Comparison of ENCODE assay signal across 8 cellular contexts in the genomic region with DNA sequence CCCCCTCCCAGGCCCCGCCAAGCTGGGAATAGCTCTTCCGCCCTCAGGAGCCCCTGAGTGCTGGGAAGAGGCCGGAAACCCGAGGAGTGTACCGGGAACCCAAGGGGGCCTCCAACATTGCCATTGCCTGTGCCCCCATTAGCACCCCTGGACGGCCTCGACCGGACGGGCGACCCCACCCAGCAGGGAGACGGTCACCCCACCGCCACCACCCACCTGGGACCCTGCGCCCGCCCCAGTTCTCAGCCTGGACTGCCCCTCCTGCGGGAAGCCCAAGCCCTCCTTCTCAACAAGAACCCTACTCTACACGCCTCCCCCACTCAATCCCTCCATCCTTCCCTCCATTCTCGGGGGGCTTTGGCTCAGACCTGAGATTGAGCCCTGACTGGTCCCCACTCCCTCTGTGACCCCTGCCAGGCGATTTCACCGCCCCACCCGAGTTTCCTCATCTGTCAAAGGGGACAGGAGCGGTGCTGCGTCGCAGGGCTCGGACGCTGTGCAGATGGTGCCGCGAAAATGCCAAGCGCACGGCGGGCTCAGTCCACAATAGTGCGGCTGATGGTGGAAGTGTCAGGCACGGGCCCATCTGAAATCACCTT. TPM values are rescaled to one million over a fixed set of nuclear protein-coding genes. Genes with fewer than 3 reads are reported as not detected.
DNase-seq lines count a peak whose midpoint lies in the region; ATAC-seq and TF ChIP-seq lines count a peak whose summit lies in the region.

No MANE protein-coding gene starts in this region.

- no peaks in the 10 kb centered on the region for H3K36me3 ChIP-seq in CD8-positive, alpha-beta T cell (ENCODE audit: insufficient read depth, low read length)
- H3K36me3 ChIP-seq in OCI-LY1 (ENCODE audit: insufficient read depth, low read length) (peaks cover 8% of the 10 kb centered on the region; the same call in 1 of the 2 replicates), endocrine pancreas (ENCODE audit: control insufficient read depth, insufficient read depth, low read length) (no peaks in the 10 kb centered on the region), osteoblast (ENCODE audit: insufficient read depth, low read length) (no peaks in the 10 kb centered on the region)

- H3K27ac ChIP-seq in CD8-positive, alpha-beta T cell (ENCODE audit: low read depth, low read length): peak overlapping the region; percentile 41
- H3K27ac ChIP-seq in OCI-LY1 (ENCODE audit: low read depth, low read length, poor library complexity, severe bottlenecking): peak overlapping the region; percentile 91
- peak overlapping the region; percentile 21 for H3K27ac ChIP-seq in osteoblast (ENCODE audit: low read depth, low read length)

- peaks cover 57% of the 10 kb centered on the region for H3K79me2 ChIP-seq in OCI-LY1 (ENCODE audit: insufficient read depth, low read length)
- peaks cover 61% of the 10 kb centered on the region for H3K79me2 ChIP-seq in osteoblast (ENCODE audit: insufficient read depth, low read length)

- peaks cover 62% of the 10 kb centered on the region for H3K4me1 Mint-ChIP-seq in CD8-positive, alpha-beta T cell (ENCODE audit: low read depth)

- no peaks in the 10 kb centered on the region for H3K27me3 ChIP-seq in CD8-positive, alpha-beta T cell (ENCODE audit: insufficient read depth, low read length)
- H3K27me3 ChIP-seq in OCI-LY1 (ENCODE audit: insufficient read depth, low read length): no peaks in the 10 kb centered on the region
- H3K27me3 ChIP-seq in endocrine pancreas (ENCODE audit: control insufficient read depth, insufficient read depth, low read length): no peaks in the 10 kb centered on the region
- no peaks in the 10 kb centered on the region for H3K27me3 ChIP-seq in osteoblast (ENCODE audit: insufficient read depth, low read length)

- intact Hi-C loops in CD8-positive, alpha-beta T cell (cut with DNase I, micrococcal nuclease): loop anchor here in 1 of 2 experiments (5.0 kb wide), 2 partner anchors 225 to 1875 kb away; a partner anchor contains a TSS

- H3K9me3 ChIP-seq in CD8-positive, alpha-beta T cell (ENCODE audit: low read length): no peaks in the 10 kb centered on the region
- H3K9me3 ChIP-seq in OCI-LY1 (ENCODE audit: low read length) (no peaks in the 10 kb centered on the region), endocrine pancreas (ENCODE audit: control insufficient read depth, low read length) (no peaks in the 10 kb centered on the region), osteoblast (ENCODE audit: low read depth, low read length) (no peaks in the 10 kb centered on the region)

- DNase-seq in CD8-positive, alpha-beta T cell: no peak
- DNase-seq in osteoblast (ENCODE audit: insufficient read length, low spot score, missing footprints): no peak
- no peak for DNase-seq in effector CD8-positive, alpha-beta T cell (lab: John Stamatoyannopoulos, UW)
- DNase-seq in ureter (ENCODE audit: low spot score): no peak
- no peak for DNase-seq in germinal center (ENCODE audit: low spot score)

- CTCF ChIA-PET in CD8-positive, alpha-beta T cell (lab: Charles Lee): interaction anchor here (1.0 to 2.3 kb wide), 2 partner anchors 13 kb away, joined by 4 to 19 read pairs; no protein-coding TSS in a partner anchor

- H3K4me2 ChIP-seq in OCI-LY1 (ENCODE audit: low read length) (peak overlapping the region; percentile 97), osteoblast (ENCODE audit: insufficient read depth, low read length) (peak overlapping the region; percentile 89)

- peaks cover 53% of the 10 kb centered on the region for H3K4me1 ChIP-seq in CD8-positive, alpha-beta T cell (ENCODE audit: insufficient read depth, low read length)
- peaks cover 55% of the 10 kb centered on the region for H3K4me1 ChIP-seq in OCI-LY1 (ENCODE audit: insufficient read depth, low read length, severe bottlenecking)
- H3K4me1 ChIP-seq in endocrine pancreas (ENCODE audit: control insufficient read depth, insufficient read depth, low read length): peaks cover 6% of the 10 kb centered on the region
- H3K4me1 ChIP-seq in osteoblast (ENCODE audit: insufficient read depth, low read length): peaks cover 34% of the 10 kb centered on the region

- no peak for ATAC-seq in CD8-positive, alpha-beta T cell
- no peak for ATAC-seq in HG03039 (IDR thresholded peaks at IDR 0.05; ENCODE audit: unreplicated experiment)

- H2AFZ ChIP-seq in OCI-LY1 (ENCODE audit: low read length) (no peak overlapping the region), osteoblast (ENCODE audit: low read length) (peak overlapping the region; percentile 69)

- H3K27me3 Mint-ChIP-seq in CD8-positive, alpha-beta T cell (ENCODE audit: low read depth): no peaks in the 10 kb centered on the region

- H3K9ac ChIP-seq in OCI-LY1 (ENCODE audit: low read length) (peak overlapping the region; percentile 91), endocrine pancreas (ENCODE audit: control insufficient read depth, insufficient read depth, low read length) (peak overlapping the region; percentile 69)

- peak overlapping the region; percentile 97 for H3K4me3 Mint-ChIP-seq in CD8-positive, alpha-beta T cell

- POLR2A ChIA-PET in CD8-positive, alpha-beta T cell (lab: Charles Lee): interaction anchor here (2.4 kb wide), 1 partner anchor 225 kb away, joined by 23 read pairs; a partner anchor contains a TSS

- peak overlapping the region; percentile 93 for H3K27ac Mint-ChIP-seq in CD8-positive, alpha-beta T cell

- H3K9me2 ChIP-seq in OCI-LY1 (ENCODE audit: low read depth, low read length): no peaks in the 10 kb centered on the region

- H3K4me3 ChIP-seq in CD8-positive, alpha-beta T cell (ENCODE audit: low read depth, low read length): peak overlapping the region; percentile 68
- H3K4me3 ChIP-seq in OCI-LY1 (ENCODE audit: low read depth, low read length, poor library complexity, severe bottlenecking): peak overlapping the region; percentile 81
- H3K4me3 ChIP-seq in endocrine pancreas (ENCODE audit: control insufficient read depth, insufficient read depth, low read length): peak overlapping the region; percentile 79
- peak overlapping the region; percentile 75 for H3K4me3 ChIP-seq in osteoblast (ENCODE audit: insufficient read depth, low read length)

- H3K9me3 Mint-ChIP-seq in CD8-positive, alpha-beta T cell: no peaks in the 10 kb centered on the region

- H4K20me1 ChIP-seq in OCI-LY1 (ENCODE audit: insufficient read depth, low read length): no peaks in the 10 kb centered on the region
- peaks cover 43% of the 10 kb centered on the region for H4K20me1 ChIP-seq in osteoblast (ENCODE audit: insufficient read depth, low read length)

- no peak for TF ChIP-seq CTCF in CD8-positive, alpha-beta T cell (IDR thresholded peaks at IDR 0.05)
- TF ChIP-seq CTCF in OCI-LY1 (IDR thresholded peaks at IDR 0.05; ENCODE audit: low read length) (no peak), osteoblast (IDR thresholded peaks at IDR 0.05; ENCODE audit: extremely low read depth, low read depth, low read length) (no peak)

- H3K36me3 Mint-ChIP-seq in CD8-positive, alpha-beta T cell: peaks cover 9% of the 10 kb centered on the region

- peaks cover 4% of the 10 kb centered on the region; the same call in 1 of the 2 replicates for H3F3A ChIP-seq in OCI-LY1 (ENCODE audit: insufficient read depth, low read length)

RNA-seq across cellular contexts. Expression of a gene that starts 1.8 kb away (rescaled TPM):
- 10 to 100 TPM; 28.0 to 33.3 TPM for total RNA-seq in CD8-positive, alpha-beta T cell
- 92.6 and 107 TPM in 2 replicates for total RNA-seq in osteoblast
- total RNA-seq in ureter: 43.6 TPM

RNA-seq across cellular contexts. Expression of a gene that starts 15.2 kb away (rescaled TPM):
- not detected for total RNA-seq in CD8-positive, alpha-beta T cell
- total RNA-seq in osteoblast (not detected in 2 replicates), ureter (not detected)

Comparison
In these comparisons a context has a peak if more than half of its experiments do, and no peak if none do; other contexts are left out.
1. H3K27ac ChIP-seq: peak in every context shown above with its lines; median percentile 91 in OCI-LY1; 41 in CD8-positive, alpha-beta T cell; 21 in osteoblast.